17 cellular contexts compared by ENCODE assay signal in genomic region chr17:15180121-15180561, GRCh38.
DNase-seq lines count a peak whose midpoint lies in the region; ATAC-seq, FAIRE-seq and TF ChIP-seq lines count a peak whose summit lies in the region.
"Had no signal": no experiment of that assay in that cellular context is flagged by ENCODE, and none has a peak within 500 bp of the region (broad histone marks: within the 10 kb centered on the region; RNA-seq: fewer than 3 reads in every experiment).

No MANE protein-coding gene starts in this region.

- H3K36me3 Mint-ChIP-seq in activated T-helper 2 cell treated with anti-CD3 and anti-CD28 coated beads, Interferon-gamma antibody, Interleukin-2, Interleukin-4, amounts not matched to agents 10 μg/mL and 5 μg/mL and 100 μg/mL, durations not matched to agents 14 hours and 24 hours and 36 hours (ENCODE audit: low read depth) = no peaks in the 10 kb centered on the region
- no peaks in the 10 kb centered on the region for H3K36me3 Mint-ChIP-seq in Calu3 (ENCODE audit: insufficient read depth, unreplicated experiment)

- H3K36me3 ChIP-seq in HUES48 (ENCODE audit: control insufficient read depth, insufficient read depth, low read length) (no peaks in the 10 kb centered on the region), K562 (ENCODE audit: control insufficient read depth, insufficient read depth, low read length) (no peaks in the 10 kb centered on the region), iPS DF 6.9 (ENCODE audit: control insufficient read depth, insufficient read depth, low read length) (no peaks in the 10 kb centered on the region), colonic mucosa (no peaks in the 10 kb centered on the region)
- H3K36me3 ChIP-seq: MG63 had no signal

- TF ChIP-seq RAD21 in K562 (CRISPR knock-in tag; conservative IDR thresholded peaks at IDR 0.05 in 1 of 2, IDR thresholded peaks at IDR 0.05 in 1 of 2) = no peak

- ATAC-seq in K562 = no peak
- ATAC-seq: HCT116 had no signal

- no peak overlapping the region for H3K4me3 Mint-ChIP-seq in activated T-helper 2 cell treated with anti-CD3 and anti-CD28 coated beads, Interferon-gamma antibody, Interleukin-2, Interleukin-4, amounts not matched to agents 10 μg/mL and 5 μg/mL and 100 μg/mL, durations not matched to agents 14 hours and 24 hours and 36 hours (ENCODE audit: low read depth)
- no peak overlapping the region for H3K4me3 Mint-ChIP-seq in Calu3 (ENCODE audit: low read depth, unreplicated experiment)

- H3K27me3 ChIP-seq in HUES48 (ENCODE audit: control insufficient read depth, insufficient read depth, low read length) = no peaks in the 10 kb centered on the region
- no peaks in the 10 kb centered on the region; a peak in 1 of 5 replicates for H3K27me3 ChIP-seq in K562 (ENCODE audit: control insufficient read depth in 2 of 2, insufficient read depth in 2 of 2, low read length in 2 of 2)
- H3K27me3 ChIP-seq in iPS DF 6.9 (ENCODE audit: control insufficient read depth, insufficient read depth, low read length) = no peaks in the 10 kb centered on the region
- H3K27me3 ChIP-seq in colonic mucosa = no peaks in the 10 kb centered on the region
- H3K27me3 ChIP-seq: MG63 had no signal

- peaks cover 17% of the 10 kb centered on the region for H3K4me1 ChIP-seq in HUES48 (ENCODE audit: control insufficient read depth, insufficient read depth, low read length)
- H3K4me1 ChIP-seq in K562 (replicated peaks in 1 of 2; ENCODE audit: control insufficient read depth in 2 of 2, insufficient read depth in 2 of 2, low read length in 2 of 2) = peaks cover under 1 to 19% of the 10 kb centered on the region in 2 experiments; a peak in 4 of 5 replicates
- no peaks in the 10 kb centered on the region for H3K4me1 ChIP-seq in iPS DF 6.9 (ENCODE audit: control insufficient read depth, insufficient read depth, low read length)
- no peaks in the 10 kb centered on the region for H3K4me1 ChIP-seq in colonic mucosa

- DNase-seq in K562 (ENCODE audit: extremely low read depth in 1 of 4, low spot score in 3 of 4) = no peak
- peak; percentile 39 for DNase-seq in iPS DF 6.9 (ENCODE audit: low read depth, low spot score)
- peak; percentile 44 for DNase-seq in retina
- no peak for DNase-seq in activated T-helper 2 cell treated with anti-CD3 and anti-CD28 coated beads, Interferon-gamma antibody, Interleukin-2, Interleukin-4, amounts not matched to agents 10 μg/mL and 5 μg/mL and 100 μg/mL, durations not matched to agents 14 hours and 24 hours and 36 hours (ENCODE audit: low spot score)
- no peak for DNase-seq in colonic mucosa
- DNase-seq in GM19239 (ENCODE audit: insufficient read length, low spot score) = no peak
- DNase-seq in Calu3 = no peak
- DNase-seq: DMS 273 treated with DMSO at 0.1 percent for 48 hours, MG63, NCI-H1105 treated with DMSO at 0.1 percent for 48 hours, NCI-H187, NCI-H2171, SHP77 had no signal

- in situ Hi-C loops in K562 (cut with MboI) = no loop called here

- BruUV-seq in K562 (replicated peaks; lab: Mats Ljungman, UMichigan) (no TSS peak), Calu3 (replicated peaks; lab: Mats Ljungman, UMichigan) (no TSS peak)

- whole genome bisulfite sequencing in K562 (ENCODE audit: insufficient coverage, low coverage, missing lambda C conversion rate) = 61% methylated on average over 5 of the region's 8 CpGs
- WGBS in iPS DF 6.9 (ENCODE audit: insufficient coverage, insufficient read length) = no CpG with 5 or more reads among the region's 8 CpGs

- CTCF ChIA-PET in K562 (lab: Yijun Ruan, JAX; ENCODE audit: low intra/inter-chr PET ratio) (no interaction called here), Calu3 (lab: Charles Lee) (no interaction called here)

- no peaks in the 10 kb centered on the region for H3K79me2 ChIP-seq in K562 (ENCODE audit: control insufficient read depth, insufficient read depth, low read length)

- no peak overlapping the region for H3K4me2 ChIP-seq in K562 (ENCODE audit: insufficient read depth, low read length)
- H3K4me2 ChIP-seq: KMS-11 had no signal

- H3K9ac ChIP-seq in HUES48 (ENCODE audit: low read depth, low read length) (peak overlapping the region; percentile 28; the same call in 1 of the 2 replicates), K562 (ENCODE audit: insufficient read depth in 1 of 2, low read depth in 2 of 2, low read length in 2 of 2) (no peak overlapping the region), colonic mucosa (ENCODE audit: low read depth in 2 of 2, low read length in 2 of 2) (no peak overlapping the region)
- H3K9ac ChIP-seq: KMS-11 had no signal

- no peaks in the 10 kb centered on the region for H3K9me1 ChIP-seq in K562 (ENCODE audit: control insufficient read depth, insufficient read depth, low read length)

- peak overlapping the region; percentile 66 for H3K27ac ChIP-seq in HUES48 (ENCODE audit: low read depth, low read length)
- H3K27ac ChIP-seq in K562 (ENCODE audit: extremely low read depth, low read depth, low read length) = no peak overlapping the region
- no peak overlapping the region for H3K27ac ChIP-seq in iPS DF 6.9 (ENCODE audit: low read length)
- no peak overlapping the region for H3K27ac ChIP-seq in colonic mucosa
- H3K27ac ChIP-seq: KMS-11 had no signal

- TF ChIP-seq CTCF in K562 (IDR thresholded peaks at IDR 0.05 in 2 of 3, conservative IDR thresholded peaks at IDR 0.05 in 1 of 3; ENCODE audit: insufficient read depth in 2 of 3, low read depth in 1 of 3, low read length in 3 of 3) = no peak
- no peak for TF ChIP-seq CTCF in colonic mucosa (IDR thresholded peaks at IDR 0.05)
- TF ChIP-seq CTCF in Calu3 (IDR thresholded peaks at IDR 0.05; ENCODE audit: unreplicated experiment) = no peak

- no peak for TF ChIP-seq EP300 in K562 (IDR thresholded peaks at IDR 0.05; ENCODE audit: low read length)

- no peaks in the 10 kb centered on the region for H3K4me1 Mint-ChIP-seq in activated T-helper 2 cell treated with anti-CD3 and anti-CD28 coated beads, Interferon-gamma antibody, Interleukin-2, Interleukin-4, amounts not matched to agents 10 μg/mL and 5 μg/mL and 100 μg/mL, durations not matched to agents 14 hours and 24 hours and 36 hours (ENCODE audit: low read depth)
- H3K4me1 Mint-ChIP-seq in Calu3 (ENCODE audit: low read depth, unreplicated experiment) = no peaks in the 10 kb centered on the region

- H3K27me3 Mint-ChIP-seq in activated T-helper 2 cell treated with anti-CD3 and anti-CD28 coated beads, Interferon-gamma antibody, Interleukin-2, Interleukin-4, amounts not matched to agents 10 μg/mL and 5 μg/mL and 100 μg/mL, durations not matched to agents 14 hours and 24 hours and 36 hours (ENCODE audit: low read depth) = no peaks in the 10 kb centered on the region
- H3K27me3 Mint-ChIP-seq in Calu3 (ENCODE audit: unreplicated experiment) = no peaks in the 10 kb centered on the region

- peak overlapping the region; percentile 88 for H2AFZ ChIP-seq in K562 (ENCODE audit: low read depth, low read length)

- no peaks in the 10 kb centered on the region for H4K20me1 ChIP-seq in K562 (replicated peaks; ENCODE audit: control insufficient read depth, insufficient read depth, low read length)

- H3K4me3 ChIP-seq in HUES48 (ENCODE audit: low read depth, low read length) = no peak overlapping the region
- no peak overlapping the region for H3K4me3 ChIP-seq in K562
- H3K4me3 ChIP-seq in iPS DF 6.9 (ENCODE audit: low read length) = no peak overlapping the region
- H3K4me3 ChIP-seq in colonic mucosa = no peak overlapping the region
- H3K4me3 ChIP-seq: MG63 had no signal

- FAIRE-seq in K562 (lab: Jason Lieb, UNC) (no peak), GM19239 (lab: Jason Lieb, UNC) (no peak)
- FAIRE-seq: RCC 7860 had no signal

- H3K9me3 ChIP-seq in HUES48 (ENCODE audit: control insufficient read depth, insufficient read depth, low read length) (no peaks in the 10 kb centered on the region), K562 (replicated peaks; ENCODE audit: control insufficient read depth, insufficient read depth, low read depth, low read length) (no peaks in the 10 kb centered on the region), iPS DF 6.9 (ENCODE audit: control insufficient read depth, insufficient read depth, low read length) (no peaks in the 10 kb centered on the region), colonic mucosa (no peaks in the 10 kb centered on the region)
- H3K9me3 ChIP-seq: MG63 had no signal

- no peak for TF ChIP-seq POLR2A in K562 (conservative IDR thresholded peaks at IDR 0.05)

- POLR2A ChIA-PET in K562 (lab: Yijun Ruan, JAX) = no interaction called here

- no peaks in the 10 kb centered on the region for H3K9me3 Mint-ChIP-seq in activated T-helper 2 cell treated with anti-CD3 and anti-CD28 coated beads, Interferon-gamma antibody, Interleukin-2, Interleukin-4, amounts not matched to agents 10 μg/mL and 5 μg/mL and 100 μg/mL, durations not matched to agents 14 hours and 24 hours and 36 hours
- H3K9me3 Mint-ChIP-seq in Calu3 (ENCODE audit: low read depth, unreplicated experiment) = no peaks in the 10 kb centered on the region

- no peak overlapping the region for H3K27ac Mint-ChIP-seq in activated T-helper 2 cell treated with anti-CD3 and anti-CD28 coated beads, Interferon-gamma antibody, Interleukin-2, Interleukin-4, amounts not matched to agents 10 μg/mL and 5 μg/mL and 100 μg/mL, durations not matched to agents 14 hours and 24 hours and 36 hours
- H3K27ac Mint-ChIP-seq in Calu3 (ENCODE audit: unreplicated experiment) = no peak overlapping the region

- intact Hi-C loops in K562 (cut with micrococcal nuclease) = no loop called here
- intact Hi-C loops in activated T-helper 2 cell treated with anti-CD3 and anti-CD28 coated beads, Interferon-gamma antibody, Interleukin-2, Interleukin-4, amounts not matched to agents 10 μg/mL and 5 μg/mL and 100 μg/mL, durations not matched to agents 14 hours and 24 hours and 36 hours (cut with micrococcal nuclease) = no loop called here
- intact Hi-C loops in colonic mucosa (cut with DNase I) = no loop called here
- intact Hi-C loops in Calu3 (cut with micrococcal nuclease; ENCODE audit: unreplicated experiment) = no loop called here

TF ChIP-seq in K562, 482 proteins besides CTCF, POLR2A, EP300 and RAD21 (continues in another document):
- TF ChIP-seq POLR2AphosphoS5 (IDR thresholded peaks at IDR 0.05; ENCODE audit: control insufficient read depth, insufficient read depth, low read depth, low read length) = 0 out of 2 replicates have a peak, but pooled peaks have one; percentile 23
- TF ChIP-seq CBX8 (IDR thresholded peaks at IDR 0.05; ENCODE audit: borderline replicate concordance, extremely low read depth, low read depth, low read length, poor library complexity, severe bottlenecking) = no peak
- no peak for TF ChIP-seq SAFB (IDR thresholded peaks at IDR 0.05; ENCODE audit: borderline replicate concordance, low read depth, low read length)
- TF ChIP-seq TEAD1 (CRISPR knock-in tag; IDR thresholded peaks at IDR 0.05) = no peak
- TF ChIP-seq STAT5A (IDR thresholded peaks at IDR 0.05; ENCODE audit: borderline replicate concordance, low read length) = no peak

Comparison
In these comparisons a context has a peak if more than half of its experiments do, and no peak if none do; other contexts are left out.
1. DNase-seq: peak in iPS DF 6.9 (single experiment) and retina (single experiment); none in K562 (0 of 4), activated T-helper 2 cell treated with anti-CD3 and anti-CD28 coated beads, Interferon-gamma antibody, Interleukin-2, Interleukin-4, amounts not matched to agents 10 μg/mL and 5 μg/mL and 100 μg/mL, durations not matched to agents 14 hours and 24 hours and 36 hours (single experiment), colonic mucosa (single experiment), GM19239 (single experiment) and Calu3 (single experiment).